ENCODE assay signal across 12 cellular contexts in genomic region chr14:42523656-42524055, GRCh38.
A peak's percentile ranks its signal among the peaks of the same experiment; 100 is the strongest.
DNase-seq lines count a peak whose midpoint lies in the region; ATAC-seq, FAIRE-seq and TF ChIP-seq lines count a peak whose summit lies in the region.
"Had no signal": no experiment of that assay in that cellular context is flagged by ENCODE, and none has a peak within 500 bp of the region (broad histone marks: within the 10 kb centered on the region; RNA-seq: fewer than 3 reads in every experiment).

No MANE protein-coding gene starts in this region.

- no peak for TF ChIP-seq CTCF in GM20000 (IDR thresholded peaks at IDR 0.05; ENCODE audit: extremely low read depth, missing control alignments)
- TF ChIP-seq CTCF in endothelial cell (IDR thresholded peaks at IDR 0.05; ENCODE audit: unreplicated experiment) = no peak
- TF ChIP-seq CTCF in vagina (IDR thresholded peaks at IDR 0.05) = no peak

- DNase-seq in GM20000 (ENCODE audit: low spot score) (peak; percentile 4), NCI-H446 (lab: John Stamatoyannopoulos, UW) (peak; percentile 61 to 77), endothelial cell (ENCODE audit: low spot score) (no peak), vagina (ENCODE audit: extremely low spot score in 2 of 2) (no peak), frontal cortex (ENCODE audit: low spot score in 2 of 2) (no peak), NCI-H524 treated with DMSO at 0.1 percent for 48 hours (lab: John Stamatoyannopoulos, UW) (no peak)
- DNase-seq: activated naive CD8-positive, alpha-beta T cell treated with anti-CD3 and anti-CD28 coated beads, Interleukin-2, amount 10 ng/mL, durations not matched to agents 7 days and 5 days; NCI-H82; right cardiac atrium; stimulated activated CD8-positive, alpha-beta memory T cell treated with anti-CD3 and anti-CD28 coated beads, Interleukin-4, amount 100 ng/mL, for 48 hours had no signal

- H3K4me2 ChIP-seq in BLaER1 treated with 17β-estradiol and CSF1 and Interleukin-3, amounts not matched to agents 10 nM and 100 nM = peak overlapping the region in 10 of 11 experiments; percentile 0 to 68 (median 28); a peak in 15 of 22 replicates

- peak overlapping the region in 2 of 10 experiments; percentile 10 to 13; a peak in 1 of 20 replicates for H3K4me3 ChIP-seq in BLaER1 treated with 17β-estradiol and CSF1 and Interleukin-3, amounts not matched to agents 10 nM and 100 nM
- H3K4me3 ChIP-seq in vagina = no peak overlapping the region

- H3K36me3 ChIP-seq in BLaER1 treated with 17β-estradiol and CSF1 and Interleukin-3, amounts not matched to agents 10 nM and 100 nM = no peaks in the 10 kb centered on the region
- no peaks in the 10 kb centered on the region for H3K36me3 ChIP-seq in vagina

- no peaks in the 10 kb centered on the region for H3K36me3 Mint-ChIP-seq in endothelial cell (ENCODE audit: low read depth, unreplicated experiment)
- H3K36me3 Mint-ChIP-seq: activated naive CD8-positive, alpha-beta T cell treated with anti-CD3 and anti-CD28 coated beads, Interleukin-2, amount 10 ng/mL, durations not matched to agents 7 days and 5 days had no signal

- H3K9me3 ChIP-seq in BLaER1 treated with 17β-estradiol and CSF1 and Interleukin-3, amounts not matched to agents 10 nM and 100 nM (replicated peaks in 1 of 11) = no peaks in the 10 kb centered on the region
- no peaks in the 10 kb centered on the region for H3K9me3 ChIP-seq in vagina

- H3K9me3 Mint-ChIP-seq in endothelial cell (ENCODE audit: unreplicated experiment) = no peaks in the 10 kb centered on the region
- H3K9me3 Mint-ChIP-seq: activated naive CD8-positive, alpha-beta T cell treated with anti-CD3 and anti-CD28 coated beads, Interleukin-2, amount 10 ng/mL, durations not matched to agents 7 days and 5 days had no signal

- H3K27ac ChIP-seq in BLaER1 treated with 17β-estradiol and CSF1 and Interleukin-3, amounts not matched to agents 10 nM and 100 nM = peak overlapping the region in 5 of 11 experiments; percentile 0 to 56 (median 29); a peak in 5 of 22 replicates
- no peak overlapping the region for H3K27ac ChIP-seq in vagina

- H3K9ac ChIP-seq in BLaER1 treated with 17β-estradiol and CSF1 and Interleukin-3, amounts not matched to agents 10 nM and 100 nM = no peak overlapping the region

- intact Hi-C loops in vagina (cut with DNase I) = no loop called here

- H3K4me1 Mint-ChIP-seq in endothelial cell (ENCODE audit: unreplicated experiment) = no peaks in the 10 kb centered on the region
- H3K4me1 Mint-ChIP-seq: activated naive CD8-positive, alpha-beta T cell treated with anti-CD3 and anti-CD28 coated beads, Interleukin-2, amount 10 ng/mL, durations not matched to agents 7 days and 5 days had no signal

- no peaks in the 10 kb centered on the region for H3K27me3 ChIP-seq in BLaER1 treated with 17β-estradiol and CSF1 and Interleukin-3, amounts not matched to agents 10 nM and 100 nM
- H3K27me3 ChIP-seq in vagina = no peaks in the 10 kb centered on the region

- FAIRE-seq in frontal cortex (lab: Jason Lieb, UNC) = no peak

- no peaks in the 10 kb centered on the region for H3K27me3 Mint-ChIP-seq in endothelial cell (ENCODE audit: unreplicated experiment)
- H3K27me3 Mint-ChIP-seq: activated naive CD8-positive, alpha-beta T cell treated with anti-CD3 and anti-CD28 coated beads, Interleukin-2, amount 10 ng/mL, durations not matched to agents 7 days and 5 days had no signal

- no peak overlapping the region for H3K27ac Mint-ChIP-seq in endothelial cell (ENCODE audit: unreplicated experiment)
- H3K27ac Mint-ChIP-seq: activated naive CD8-positive, alpha-beta T cell treated with anti-CD3 and anti-CD28 coated beads, Interleukin-2, amount 10 ng/mL, durations not matched to agents 7 days and 5 days had no signal

- no peak overlapping the region for H3K4me3 Mint-ChIP-seq in endothelial cell (ENCODE audit: unreplicated experiment)
- H3K4me3 Mint-ChIP-seq: activated naive CD8-positive, alpha-beta T cell treated with anti-CD3 and anti-CD28 coated beads, Interleukin-2, amount 10 ng/mL, durations not matched to agents 7 days and 5 days had no signal

- peak; percentile 76 for ATAC-seq in HG03066 (IDR thresholded peaks at IDR 0.05; ENCODE audit: low read depth, unreplicated experiment)
- ATAC-seq: right cardiac atrium had no signal

- TF ChIP-seq POLR2A in vagina (IDR thresholded peaks at IDR 0.05) = no peak

- H3K4me1 ChIP-seq in BLaER1 treated with 17β-estradiol and CSF1 and Interleukin-3, amounts not matched to agents 10 nM and 100 nM = peaks cover 0 to 9% (median 7%) of the 10 kb centered on the region in 10 experiments; a peak in 10 of 20 replicates
- no peaks in the 10 kb centered on the region for H3K4me1 ChIP-seq in vagina

- H4K20me1 ChIP-seq in BLaER1 treated with 17β-estradiol and CSF1 and Interleukin-3, amounts not matched to agents 10 nM and 100 nM = no peaks in the 10 kb centered on the region

Comparison
In these comparisons a context has a peak if more than half of its experiments do, and no peak if none do; other contexts are left out.
1. DNase-seq: peak in GM20000 (single experiment) and NCI-H446 (2 of 2); none in endothelial cell (single experiment), vagina (0 of 2), frontal cortex (0 of 2) and NCI-H524 treated with DMSO at 0.1 percent for 48 hours (single experiment).